Comparison of ENCODE assay signal across 8 cellular contexts in genomic region chr10:117175901-117176534, GRCh38. TPM values are rescaled to one million over a fixed set of nuclear protein-coding genes. Genes with fewer than 3 reads are reported as not detected.
DNase-seq lines count a peak whose midpoint lies in the region; ATAC-seq and TF ChIP-seq lines count a peak whose summit lies in the region.

No MANE protein-coding gene starts in this region.

- H3K36me3 ChIP-seq in Karpas-422 (ENCODE audit: insufficient read depth, low read length), result no peaks in the 10 kb centered on the region
- no peaks in the 10 kb centered on the region for H3K36me3 ChIP-seq in adrenal gland (replicated peaks in 1 of 2)

- no peak for TF ChIP-seq POLR2A in adrenal gland (IDR thresholded peaks at IDR 0.05)

- 27 to 31% (median 29%) methylated on average over 12 of the region's 12 CpGs for WGBS in adrenal gland, 4 donors
- WGBS in right cardiac atrium, result 18% methylated on average over 12 of the region's 12 CpGs

- intact Hi-C loops in adrenal gland (cut with DNase I) (loop anchor here in 1 of 2 donors (5.0 kb wide), 1 partner anchor 489 kb away; no protein-coding TSS in a partner anchor), right cardiac atrium (cut with DNase I) (loop anchor here (2.0 to 10.0 kb wide), 4 partner anchors 377 to 491 kb away; no protein-coding TSS in a partner anchor)

- H3K79me2 ChIP-seq in Karpas-422 (ENCODE audit: low read length), result no peaks in the 10 kb centered on the region

- H3K27ac ChIP-seq in Karpas-422 (ENCODE audit: low read length) (no peak overlapping the region), adrenal gland (no peak overlapping the region), right cardiac atrium (ENCODE audit: low read length) (no peak overlapping the region)

- H3K4me3 ChIP-seq in Karpas-422 (ENCODE audit: low read length) (no peak overlapping the region), adrenal gland (peak overlapping the region in 1 of 4 donors; percentile 27), right cardiac atrium (ENCODE audit: low read length) (peak overlapping the region; percentile 23)

- peak; percentile 49 to 74 (median 67) for TF ChIP-seq CTCF in adrenal gland (IDR thresholded peaks at IDR 0.05)

- H2AFZ ChIP-seq in Karpas-422 (ENCODE audit: low read length), result no peak overlapping the region

- no peaks in the 10 kb centered on the region for H3K9me3 ChIP-seq in Karpas-422 (ENCODE audit: low read length)
- H3K9me3 ChIP-seq in adrenal gland (replicated peaks in 1 of 3), result no peaks in the 10 kb centered on the region
- no peaks in the 10 kb centered on the region for H3K9me3 ChIP-seq in right cardiac atrium (ENCODE audit: control insufficient read depth, low read length)

- DNase-seq in ELF-1 (ENCODE audit: low read depth, low spot score) (peak; percentile 72), Karpas-422 (peak; percentile 87), SW480 (ENCODE audit: low spot score) (peak; percentile 63), adrenal gland (peak; percentile 54 to 90 (median 73)), right cardiac atrium (peak; percentile 76 to 90 (median 85)), renal cortical epithelial cell (ENCODE audit: low read depth) (peak; percentile 65)

- H3K4me2 ChIP-seq in Karpas-422 (ENCODE audit: low read depth, low read length, poor library complexity, severe bottlenecking), result peak overlapping the region; percentile 21

- H3K4me1 ChIP-seq in Karpas-422 (ENCODE audit: low read length) (peaks cover 14% of the 10 kb centered on the region), adrenal gland (replicated peaks in 1 of 2) (peaks cover 0 to 9% of the 10 kb centered on the region in 2 donors), right cardiac atrium (ENCODE audit: control insufficient read depth, insufficient read depth, low read length) (peaks cover 3% of the 10 kb centered on the region)

- no peaks in the 10 kb centered on the region for H4K20me1 ChIP-seq in Karpas-422 (ENCODE audit: insufficient read depth, low read depth, low read length)

- H3K9me2 ChIP-seq in Karpas-422 (replicated peaks; ENCODE audit: insufficient read depth, low read length), result no peaks in the 10 kb centered on the region

- no peak overlapping the region for H3K9ac ChIP-seq in Karpas-422 (ENCODE audit: low read length)

- H3K27me3 ChIP-seq in Karpas-422 (ENCODE audit: low read length), result no peaks in the 10 kb centered on the region
- peaks cover 40% of the 10 kb centered on the region for H3K27me3 ChIP-seq in adrenal gland
- H3K27me3 ChIP-seq in right cardiac atrium (ENCODE audit: control insufficient read depth, insufficient read depth), result no peaks in the 10 kb centered on the region

- ATAC-seq in GM21717 (IDR thresholded peaks at IDR 0.05; ENCODE audit: unreplicated experiment) (peak; percentile 51), right cardiac atrium (peak; percentile 57 to 80), HG03469 (IDR thresholded peaks at IDR 0.05; ENCODE audit: unreplicated experiment) (no peak)

RNA-seq across cellular contexts. Expression of gene KCNK18, which starts 21.3 kb away (rescaled TPM):
- not detected in 2 replicates for total RNA-seq in Karpas-422 (2014; rRNA removed; shearing (Covaris generic); ENCODE audit: low replicate concordance)
- total RNA-seq in adrenal gland (not detected), right cardiac atrium (not detected), renal cortical epithelial cell (not detected in 2 replicates)
- polyA plus RNA-seq in adrenal gland (not detected), right cardiac atrium (not detected)

RNA-seq across cellular contexts. Expression of gene VAX1, which starts 37.9 kb away (rescaled TPM):
- not detected in 2 replicates for total RNA-seq in Karpas-422 (2014; rRNA removed; shearing (Covaris generic); ENCODE audit: low replicate concordance)
- total RNA-seq in adrenal gland (not detected), right cardiac atrium (not detected), renal cortical epithelial cell (not detected in 2 replicates)
- polyA plus RNA-seq in adrenal gland (not detected), right cardiac atrium (not detected)
